In genomic region chr17:58517928-58518609, GRCh38 we compare ENCODE assay signal across 8 cellular contexts. TPM values are rescaled to one million over a fixed set of nuclear protein-coding genes. Genes with fewer than 3 reads are reported as not detected.
DNase-seq lines count a peak whose midpoint lies in the region; ATAC-seq, FAIRE-seq and TF ChIP-seq lines count a peak whose summit lies in the region.

No MANE protein-coding gene starts in this region.

- ATAC-seq in HG02798 (IDR thresholded peaks at IDR 0.05; ENCODE audit: poor library complexity, unreplicated experiment) (peak; percentile 86), pancreas (peak; percentile 81 to 89 (median 84))

- peak; percentile 98 for FAIRE-seq in GM12891 (lab: Jason Lieb, UNC)
- peak; percentile 93 for FAIRE-seq in pancreas (lab: Jason Lieb, UNC)

- DNase-seq in GM12891 (ENCODE audit: insufficient read length, low spot score) = peak; percentile 93
- peak; percentile 100 for DNase-seq in NCI-H1417 treated with DMSO at 0.1 percent for 48 hours (lab: John Stamatoyannopoulos, UW)
- peak; percentile 99 to 100 for DNase-seq in SW 1271 (lab: John Stamatoyannopoulos, UW)
- peak; percentile 100 for DNase-seq in adipocyte (ENCODE audit: low read depth)
- DNase-seq in cardiac muscle cell (ENCODE audit: low read depth in 1 of 2, low spot score in 1 of 2) = peak; percentile 100
- DNase-seq in pancreas = peak; percentile 96 to 100 (median 100)
- DNase-seq in tibial artery = peak; percentile 100

- H3K4me1 ChIP-seq in adipocyte (ENCODE audit: control insufficient read depth, insufficient read depth, low read length) (peaks cover 23% of the 10 kb centered on the region), cardiac muscle cell (ENCODE audit: low read depth) (peaks cover 13% of the 10 kb centered on the region), pancreas (peaks cover 0 to 16% (median 16%) of the 10 kb centered on the region in 3 donors), tibial artery (peaks cover 0 to 49% (median 32%) of the 10 kb centered on the region in 4 donors)

- H3K4me3 ChIP-seq in adipocyte (ENCODE audit: low read length) (peak overlapping the region; percentile 88), cardiac muscle cell (peak overlapping the region; percentile 89), pancreas (peak overlapping the region; percentile 47 to 76 (median 62)), tibial artery (peak overlapping the region; percentile 61 to 85)

- TF ChIP-seq CTCF in cardiac muscle cell (IDR thresholded peaks at IDR 0.05; ENCODE audit: low read depth, low read length) (no peak), pancreas (IDR thresholded peaks at IDR 0.05) (no peak), tibial artery (IDR thresholded peaks at IDR 0.05) (no peak)

- H3K36me3 ChIP-seq in adipocyte (ENCODE audit: control insufficient read depth, insufficient read depth, low read length, severe bottlenecking) = no peaks in the 10 kb centered on the region
- no peaks in the 10 kb centered on the region for H3K36me3 ChIP-seq in cardiac muscle cell
- H3K36me3 ChIP-seq in pancreas = no peaks in the 10 kb centered on the region
- H3K36me3 ChIP-seq in tibial artery = peaks cover 0 to 20% (median 0%) of the 10 kb centered on the region in 3 donors

- 0 to 1% methylated on average over 39 of the region's 39 CpGs for WGBS in pancreas, 2 donors

- H3K27ac ChIP-seq in cardiac muscle cell (peak overlapping the region; percentile 95), pancreas (peak overlapping the region; percentile 93 to 100 (median 96)), tibial artery (peak overlapping the region; percentile 94 to 97)

- H3K27me3 ChIP-seq in adipocyte (replicated peaks; ENCODE audit: control insufficient read depth, insufficient read depth, low read length) = no peaks in the 10 kb centered on the region
- H3K27me3 ChIP-seq in cardiac muscle cell = no peaks in the 10 kb centered on the region
- H3K27me3 ChIP-seq in pancreas = no peaks in the 10 kb centered on the region
- no peaks in the 10 kb centered on the region for H3K27me3 ChIP-seq in tibial artery

- H3K9ac ChIP-seq in adipocyte (ENCODE audit: low read length) = peak overlapping the region; percentile 93

- TF ChIP-seq POLR2A in GM12891 (IDR thresholded peaks at IDR 0.05; ENCODE audit: low read depth, low read length) = peak; percentile 53

- intact Hi-C loops in pancreas (cut with DNase I) = no loop called here
- intact Hi-C loops in tibial artery (cut with DNase I; ENCODE audit: low total_unique reads) = loop anchor here (10.0 kb wide), 3 partner anchors 163 to 487 kb away; partner anchors contain the start of genes DYNLL2 and SUPT4H1

- H3K9me3 ChIP-seq in adipocyte (ENCODE audit: control insufficient read depth, low read length) (no peaks in the 10 kb centered on the region), cardiac muscle cell (ENCODE audit: low read depth) (no peaks in the 10 kb centered on the region), pancreas (no peaks in the 10 kb centered on the region), tibial artery (no peaks in the 10 kb centered on the region)

TF ChIP-seq in GM12891, 5 proteins besides CTCF, POLR2A, EP300 and RAD21:
- TF ChIP-seq POU2F2 (IDR thresholded peaks at IDR 0.05; ENCODE audit: low read depth, low read length) (peak; percentile 82; the same call in 1 of the 2 replicates), PAX5 (IDR thresholded peaks at IDR 0.05; ENCODE audit: insufficient read depth, low read length, severe bottlenecking) (no peak), TAF1 (IDR thresholded peaks at IDR 0.05; ENCODE audit: low read depth, low read length) (peak; percentile 85), SPI1 (IDR thresholded peaks at IDR 0.05; ENCODE audit: low read depth, low read length) (no peak), POLR2AphosphoS5 (IDR thresholded peaks at IDR 0.05; ENCODE audit: low read depth, low read length) (no peak)

RNA-seq across cellular contexts. Expression of gene MTMR4, which starts 3.6 kb away (rescaled TPM):
- polyA plus RNA-seq in GM12891 (2012; ENCODE audit: low read depth, missing spikeins) = 38.3 TPM
- total RNA-seq in cardiac muscle cell = 29.9 and 47.7 TPM in 2 replicates
- polyA plus RNA-seq in cardiac muscle cell = 26.0 and 30.4 TPM in 2 replicates
- total RNA-seq in pancreas = 10 to 100 TPM in 5 of 6 donors, 1 to 10 TPM in 1; 8.1 to 19.9 (median 14.5) TPM
- 10 to 100 TPM; 13.8 to 16.3 TPM for polyA plus RNA-seq in pancreas

RNA-seq across cellular contexts. Expression of gene HSF5, which starts 29.9 kb away (rescaled TPM):
- polyA plus RNA-seq in GM12891 (2012; ENCODE audit: low read depth, missing spikeins) = 0.28 TPM
- total RNA-seq in cardiac muscle cell (0.03 and 0.07 TPM in 2 replicates), pancreas (under 1 TPM in 1 of 6 donors, not detected in 5; 0.04 TPM)
- polyA plus RNA-seq in cardiac muscle cell (not detected in 2 replicates), pancreas (not detected)

Comparison
In these comparisons a context has a peak if more than half of its experiments do, and no peak if none do; other contexts are left out.
1. Peak in every context shown above with its lines: DNase-seq, ATAC-seq, H3K4me3 ChIP-seq and H3K27ac ChIP-seq.